15 cellular contexts compared by ENCODE assay signal in the genomic region with DNA sequence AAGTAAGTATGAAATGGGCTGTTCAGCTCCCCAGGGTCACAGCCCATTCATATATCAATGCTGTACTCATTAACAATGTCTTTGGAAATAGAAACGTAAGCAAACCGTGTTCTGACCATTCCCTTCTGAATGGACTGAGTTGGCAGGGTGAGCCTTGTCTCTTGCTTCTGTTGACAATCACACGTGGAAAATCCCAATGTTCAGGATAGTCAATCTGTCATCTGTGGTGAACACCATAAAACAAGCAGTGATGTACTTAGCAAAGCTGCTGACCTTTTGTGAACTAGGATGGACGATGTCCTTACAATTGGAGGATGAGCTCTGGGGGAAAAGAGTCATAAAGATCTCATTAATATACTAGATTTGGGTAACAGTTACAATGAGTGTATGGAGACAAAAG.
DNase-seq lines count a peak whose midpoint lies in the region; ATAC-seq, FAIRE-seq and TF ChIP-seq lines count a peak whose summit lies in the region.
"Had no signal": no experiment of that assay in that cellular context is flagged by ENCODE, and none has a peak within 500 bp of the region (broad histone marks: within the 10 kb centered on the region; RNA-seq: fewer than 3 reads in every experiment).

No MANE protein-coding gene starts in this region.

- H3K4me1 Mint-ChIP-seq in nephron, result peaks cover 58% of the 10 kb centered on the region
- H3K4me1 Mint-ChIP-seq: CD4-positive, alpha-beta memory T cell; GM23338; IgD-negative memory B cell had no signal

- H3K27me3 ChIP-seq in K562 (ENCODE audit: control insufficient read depth in 2 of 2, insufficient read depth in 2 of 2, low read length in 2 of 2), result no peaks in the 10 kb centered on the region
- H3K27me3 ChIP-seq in transverse colon, result no peaks in the 10 kb centered on the region
- H3K27me3 ChIP-seq: BE2C had no signal

- in situ Hi-C loops in K562 (cut with MboI), result loop anchor here (10.0 kb wide), 1 partner anchor 526 kb away; no protein-coding TSS in a partner anchor
- in situ Hi-C loops in transverse colon (cut with MboI; ENCODE audit: low pct_ligation_motif_present in 1 of 4, low pct_unique_long_range_greater_than_20kb in 1 of 4, low sequenced_read_pairs in 3 of 4), result no loop called here

- H3K36me3 ChIP-seq in K562 (ENCODE audit: control insufficient read depth, insufficient read depth, low read length) (no peaks in the 10 kb centered on the region), transverse colon (no peaks in the 10 kb centered on the region)
- H3K36me3 ChIP-seq: BE2C had no signal

- no peak for ATAC-seq in K562
- ATAC-seq: A549, GM23338 had no signal

- no peak for TF ChIP-seq CTCF in NB4 (IDR thresholded peaks at IDR 0.05; ENCODE audit: low read depth, low read length)
- no peak for TF ChIP-seq CTCF in K562 (IDR thresholded peaks at IDR 0.05 in 2 of 3, conservative IDR thresholded peaks at IDR 0.05 in 1 of 3; ENCODE audit: insufficient read depth in 2 of 3, low read depth in 1 of 3, low read length in 3 of 3)
- no peak for TF ChIP-seq CTCF in nephron (IDR thresholded peaks at IDR 0.05; ENCODE audit: unreplicated experiment in 3 of 3)
- TF ChIP-seq CTCF in transverse colon (IDR thresholded peaks at IDR 0.05), result no peak

- no peak overlapping the region for H3K4me2 ChIP-seq in K562 (ENCODE audit: insufficient read depth, low read length)
- H3K4me2 ChIP-seq: A549, GM23338 had no signal

- no peak overlapping the region for H3K27ac ChIP-seq in K562 (ENCODE audit: extremely low read depth, low read depth, low read length)
- H3K27ac ChIP-seq in transverse colon, result no peak overlapping the region
- H3K27ac ChIP-seq: A549, C4-2B had no signal

- peaks cover 4% of the 10 kb centered on the region for H3K27me3 Mint-ChIP-seq in nephron (ENCODE audit: low read depth)
- H3K27me3 Mint-ChIP-seq: IgD-negative memory B cell had no signal

- 0 out of 2 replicates have a peak overlapping the region, but pooled peaks have one; percentile 5 for H2AFZ ChIP-seq in K562 (ENCODE audit: low read depth, low read length)

- TF ChIP-seq EP300 in K562 (IDR thresholded peaks at IDR 0.05; ENCODE audit: low read length), result no peak
- no peak for TF ChIP-seq EP300 in transverse colon (IDR thresholded peaks at IDR 0.05; ENCODE audit: low read depth)

- CTCF ChIA-PET in K562 (lab: Yijun Ruan, JAX; ENCODE audit: low intra/inter-chr PET ratio), result no interaction called here

- WGBS in K562 (ENCODE audit: insufficient coverage, low coverage, missing lambda C conversion rate), result 18% methylated on average over 4 of the region's 4 CpGs
- WGBS in transverse colon (ENCODE audit: low coverage in 1 of 2), 2 donors, result 63 to 68% methylated on average over 4 of the region's 4 CpGs

- H3K4me3 Mint-ChIP-seq in nephron, result no peak overlapping the region
- H3K4me3 Mint-ChIP-seq: CD4-positive, alpha-beta memory T cell; GM23338; IgD-negative memory B cell had no signal

- H3K4me3 ChIP-seq in NB4 (ENCODE audit: low read depth, low read length) (no peak overlapping the region), K562 (no peak overlapping the region), transverse colon (no peak overlapping the region)
- H3K4me3 ChIP-seq: A549, GM23338 had no signal

- no peaks in the 10 kb centered on the region for H4K20me1 ChIP-seq in K562 (replicated peaks; ENCODE audit: control insufficient read depth, insufficient read depth, low read length)

- H3K4me1 ChIP-seq in K562 (replicated peaks in 1 of 2; ENCODE audit: control insufficient read depth in 2 of 2, insufficient read depth in 2 of 2, low read length in 2 of 2) (peaks cover 4 to 8% of the 10 kb centered on the region in 2 experiments; a peak in 2 of 5 replicates), transverse colon (peaks cover 0 to 41% (median 20%) of the 10 kb centered on the region in 4 donors)
- H3K4me1 ChIP-seq: A549, BE2C had no signal

- TF ChIP-seq RAD21 in K562 (CRISPR knock-in tag; conservative IDR thresholded peaks at IDR 0.05 in 1 of 2, IDR thresholded peaks at IDR 0.05 in 1 of 2), result no peak

- no peaks in the 10 kb centered on the region for H3K79me2 ChIP-seq in K562 (ENCODE audit: control insufficient read depth, insufficient read depth, low read length)

- H3K9me3 ChIP-seq in K562 (replicated peaks; ENCODE audit: control insufficient read depth, insufficient read depth, low read depth, low read length) (no peaks in the 10 kb centered on the region), transverse colon (no peaks in the 10 kb centered on the region)
- H3K9me3 ChIP-seq: A549, BE2C had no signal

- no peaks in the 10 kb centered on the region for H3K9me3 Mint-ChIP-seq in nephron
- H3K9me3 Mint-ChIP-seq: CD4-positive, alpha-beta memory T cell; GM23338 had no signal

- DNase-seq in NB4 (ENCODE audit: low read depth) (peak; percentile 7), NCI-H1092 treated with DMSO at 0.1 percent for 48 hours (lab: John Stamatoyannopoulos, UW) (peak; percentile 84), K562 (ENCODE audit: extremely low read depth in 1 of 4, low spot score in 3 of 4) (no peak), UCSD-AML1 (lab: John Stamatoyannopoulos, UW; ENCODE audit: unreplicated experiment) (no peak), occipital lobe (lab: John Stamatoyannopoulos, UW) (no peak), transverse colon (no peak)
- DNase-seq in NK-92 treated with Interleukin-12 subunit alpha and Interleukin-12 subunit beta, amount 100 ng/mL, for 24 hours (lab: John Stamatoyannopoulos, UW), result no peak
- DNase-seq: BE2C; CD4-positive, alpha-beta memory T cell; H7 had no signal

- H3K27ac Mint-ChIP-seq in nephron, result peak overlapping the region in 2 of 3 experiments; percentile 51 to 57
- H3K27ac Mint-ChIP-seq: CD4-positive, alpha-beta memory T cell; GM23338; IgD-negative memory B cell had no signal

- POLR2A ChIA-PET in K562 (lab: Yijun Ruan, JAX), result interaction anchor here (0.9 to 1.0 kb wide), 2 partner anchors 10 to 13 kb away, joined by 3 read pairs; no protein-coding TSS in a partner anchor

- FAIRE-seq in K562 (lab: Jason Lieb, UNC), result peak; percentile 65
- FAIRE-seq: A549 had no signal

- intact Hi-C loops in K562 (cut with micrococcal nuclease), result loop anchor here (10.0 kb wide), 1 partner anchor 406 kb away; no protein-coding TSS in a partner anchor
- intact Hi-C loops in transverse colon (cut with DNase I; ENCODE audit: low total_unique reads), result loop anchor here (10.0 kb wide), 1 partner anchor 1136 kb away; no protein-coding TSS in a partner anchor

- H3K36me3 Mint-ChIP-seq in nephron (ENCODE audit: low read depth), result no peaks in the 10 kb centered on the region
- H3K36me3 Mint-ChIP-seq: CD4-positive, alpha-beta memory T cell; IgD-negative memory B cell had no signal

- TF ChIP-seq POLR2A in NB4 (IDR thresholded peaks at IDR 0.05; ENCODE audit: extremely low read depth, insufficient read length), result no peak
- TF ChIP-seq POLR2A in K562 (conservative IDR thresholded peaks at IDR 0.05), result no peak
- no peak for TF ChIP-seq POLR2A in transverse colon (IDR thresholded peaks at IDR 0.05)

- H3K9me1 ChIP-seq in K562 (ENCODE audit: control insufficient read depth, insufficient read depth, low read length), result no peaks in the 10 kb centered on the region

- no TSS peak for BruUV-seq in K562 (replicated peaks; lab: Mats Ljungman, UMichigan)

- H3K9ac ChIP-seq in K562 (ENCODE audit: insufficient read depth in 1 of 2, low read depth in 2 of 2, low read length in 2 of 2), result no peak overlapping the region

TF ChIP-seq in K562, 482 proteins besides CTCF, POLR2A, EP300 and RAD21:
- TF ChIP-seq ZNF311 (CRISPR knock-in tag; IDR thresholded peaks at IDR 0.05) (no peak), BRCA1 (IDR thresholded peaks at IDR 0.05) (no peak), BRCA1 (CRISPR knock-in tag; IDR thresholded peaks at IDR 0.05) (no peak), ASH1L (IDR thresholded peaks at IDR 0.05; ENCODE audit: borderline replicate concordance, low read depth, partially characterized antibody) (no peak), POLR2AphosphoS2 (IDR thresholded peaks at IDR 0.05; ENCODE audit: low read length) (no peak), IFI16 (CRISPR knock-in tag; IDR thresholded peaks at IDR 0.05) (no peak), XRCC5 (IDR thresholded peaks at IDR 0.05; ENCODE audit: low read depth, low read length) (no peak), NONO (IDR thresholded peaks at IDR 0.05; ENCODE audit: low read depth in 2 of 2, low read length in 1 of 2) (no peak), MYBL2 (IDR thresholded peaks at IDR 0.05; ENCODE audit: low read depth) (no peak), MYBL2 (CRISPR knock-in tag; IDR thresholded peaks at IDR 0.05; ENCODE audit: borderline replicate concordance) (no peak), TFAM (CRISPR knock-in tag; conservative IDR thresholded peaks at IDR 0.05) (no peak), RNF2 (IDR thresholded peaks at IDR 0.05) (no peak), ZC3H8 (IDR thresholded peaks at IDR 0.05) (no peak), MXD1 (CRISPR knock-in tag; IDR thresholded peaks at IDR 0.05; ENCODE audit: borderline replicate concordance, poor library complexity, severe bottlenecking) (no peak), E2F1 (CRISPR knock-in tag; IDR thresholded peaks at IDR 0.05) (no peak), ZNF3 (CRISPR knock-in tag; IDR thresholded peaks at IDR 0.05) (no peak), ZFP36 (IDR thresholded peaks at IDR 0.05; ENCODE audit: low read depth, low read length, partially characterized antibody) (no peak), GATA2 (CRISPR knock-in tag; IDR thresholded peaks at IDR 0.05) (no peak)
- TF ChIP-seq, protein P1, sequence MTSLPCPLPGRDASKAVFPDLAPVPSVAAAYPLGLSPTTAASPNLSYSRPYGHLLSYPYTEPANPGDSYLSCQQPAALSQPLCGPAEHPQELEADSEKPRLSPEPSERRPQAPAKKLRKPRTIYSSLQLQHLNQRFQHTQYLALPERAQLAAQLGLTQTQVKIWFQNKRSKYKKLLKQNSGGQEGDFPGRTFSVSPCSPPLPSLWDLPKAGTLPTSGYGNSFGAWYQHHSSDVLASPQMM (CRISPR knock-in tag; IDR thresholded peaks at IDR 0.05), result no peak

Comparison
In these comparisons a context has a peak if more than half of its experiments do, and no peak if none do; other contexts are left out.
1. DNase-seq: peak in NB4 (single experiment) and NCI-H1092 treated with DMSO at 0.1 percent for 48 hours (single experiment); none in K562 (0 of 4), UCSD-AML1 (single experiment), occipital lobe (single experiment), transverse colon (single experiment) and NK-92 treated with Interleukin-12 subunit alpha and Interleukin-12 subunit beta, amount 100 ng/mL, for 24 hours (single experiment).